2 cellular contexts compared by ENCODE assay signal in the genomic region with DNA sequence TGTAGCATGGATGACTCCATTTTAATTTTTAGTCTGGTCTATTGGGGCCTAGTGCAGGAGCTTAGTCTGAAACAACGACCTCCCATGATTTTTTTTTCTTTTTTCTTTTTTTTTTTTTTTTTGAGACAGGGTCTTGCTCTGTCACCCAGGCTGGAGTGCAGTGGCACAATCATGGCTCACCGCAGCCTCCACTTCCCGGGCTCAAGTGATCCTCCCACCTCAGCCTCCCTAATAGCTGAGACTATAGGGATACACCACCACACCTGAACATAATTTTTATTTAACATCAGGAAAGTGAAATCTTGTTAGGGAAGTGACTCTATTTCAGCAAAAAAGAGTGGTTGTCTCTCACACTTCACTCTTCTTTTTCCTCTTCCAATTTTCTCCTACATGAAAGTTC.
A peak's percentile ranks its signal among the peaks of the same experiment; 100 is the strongest.
TF ChIP-seq lines count a peak whose summit lies in the region.

No MANE protein-coding gene starts in this region.

TF ChIP-seq in HEK293, 187 proteins besides CTCF, POLR2A, EP300 and RAD21:
- peak; percentile 52 for TF ChIP-seq PRDM1 (tag by site-specific recombination; IDR thresholded peaks at IDR 0.05)

TF ChIP-seq in HepG2, 621 proteins besides CTCF, POLR2A, EP300 and RAD21:
- TF ChIP-seq RCOR2 (CRISPR knock-in tag; IDR thresholded peaks at IDR 0.05) (peak; percentile 54; the same call in 1 of the 2 replicates), YY1 (IDR thresholded peaks at IDR 0.05; ENCODE audit: insufficient read depth, insufficient replicate concordance, low read depth, low read length) (peak; percentile 21), ZMYM3 (CRISPR knock-in tag; IDR thresholded peaks at IDR 0.05) (peak; percentile 81), KDM1A (CRISPR knock-in tag; IDR thresholded peaks at IDR 0.05) (0 out of 2 replicates have a peak, but pooled peaks have one; percentile 47)
- TF ChIP-seq, protein P1, sequence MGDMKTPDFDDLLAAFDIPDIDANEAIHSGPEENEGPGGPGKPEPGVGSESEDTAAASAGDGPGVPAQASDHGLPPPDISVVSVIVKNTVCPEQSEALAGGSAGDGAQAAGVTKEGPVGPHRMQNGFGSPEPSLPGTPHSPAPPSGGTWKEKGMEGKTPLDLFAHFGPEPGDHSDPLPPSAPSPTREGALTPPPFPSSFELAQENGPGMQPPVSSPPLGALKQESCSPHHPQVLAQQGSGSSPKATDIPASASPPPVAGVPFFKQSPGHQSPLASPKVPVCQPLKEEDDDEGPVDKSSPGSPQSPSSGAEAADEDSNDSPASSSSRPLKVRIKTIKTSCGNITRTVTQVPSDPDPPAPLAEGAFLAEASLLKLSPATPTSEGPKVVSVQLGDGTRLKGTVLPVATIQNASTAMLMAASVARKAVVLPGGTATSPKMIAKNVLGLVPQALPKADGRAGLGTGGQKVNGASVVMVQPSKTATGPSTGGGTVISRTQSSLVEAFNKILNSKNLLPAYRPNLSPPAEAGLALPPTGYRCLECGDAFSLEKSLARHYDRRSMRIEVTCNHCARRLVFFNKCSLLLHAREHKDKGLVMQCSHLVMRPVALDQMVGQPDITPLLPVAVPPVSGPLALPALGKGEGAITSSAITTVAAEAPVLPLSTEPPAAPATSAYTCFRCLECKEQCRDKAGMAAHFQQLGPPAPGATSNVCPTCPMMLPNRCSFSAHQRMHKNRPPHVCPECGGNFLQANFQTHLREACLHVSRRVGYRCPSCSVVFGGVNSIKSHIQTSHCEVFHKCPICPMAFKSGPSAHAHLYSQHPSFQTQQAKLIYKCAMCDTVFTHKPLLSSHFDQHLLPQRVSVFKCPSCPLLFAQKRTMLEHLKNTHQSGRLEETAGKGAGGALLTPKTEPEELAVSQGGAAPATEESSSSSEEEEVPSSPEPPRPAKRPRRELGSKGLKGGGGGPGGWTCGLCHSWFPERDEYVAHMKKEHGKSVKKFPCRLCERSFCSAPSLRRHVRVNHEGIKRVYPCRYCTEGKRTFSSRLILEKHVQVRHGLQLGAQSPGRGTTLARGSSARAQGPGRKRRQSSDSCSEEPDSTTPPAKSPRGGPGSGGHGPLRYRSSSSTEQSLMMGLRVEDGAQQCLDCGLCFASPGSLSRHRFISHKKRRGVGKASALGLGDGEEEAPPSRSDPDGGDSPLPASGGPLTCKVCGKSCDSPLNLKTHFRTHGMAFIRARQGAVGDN (CRISPR knock-in tag; IDR thresholded peaks at IDR 0.05) = 0 out of 2 replicates have a peak, but pooled peaks have one; percentile 16
- TF ChIP-seq, protein P2, sequence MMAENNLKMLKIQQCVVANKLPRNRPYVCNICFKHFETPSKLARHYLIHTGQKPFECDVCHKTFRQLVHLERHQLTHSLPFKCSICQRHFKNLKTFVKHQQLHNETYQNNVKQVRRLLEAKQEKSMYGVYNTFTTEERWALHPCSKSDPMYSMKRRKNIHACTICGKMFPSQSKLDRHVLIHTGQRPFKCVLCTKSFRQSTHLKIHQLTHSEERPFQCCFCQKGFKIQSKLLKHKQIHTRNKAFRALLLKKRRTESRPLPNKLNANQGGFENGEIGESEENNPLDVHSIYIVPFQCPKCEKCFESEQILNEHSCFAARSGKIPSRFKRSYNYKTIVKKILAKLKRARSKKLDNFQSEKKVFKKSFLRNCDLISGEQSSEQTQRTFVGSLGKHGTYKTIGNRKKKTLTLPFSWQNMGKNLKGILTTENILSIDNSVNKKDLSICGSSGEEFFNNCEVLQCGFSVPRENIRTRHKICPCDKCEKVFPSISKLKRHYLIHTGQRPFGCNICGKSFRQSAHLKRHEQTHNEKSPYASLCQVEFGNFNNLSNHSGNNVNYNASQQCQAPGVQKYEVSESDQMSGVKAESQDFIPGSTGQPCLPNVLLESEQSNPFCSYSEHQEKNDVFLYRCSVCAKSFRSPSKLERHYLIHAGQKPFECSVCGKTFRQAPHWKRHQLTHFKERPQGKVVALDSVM (CRISPR knock-in tag; IDR thresholded peaks at IDR 0.05) = peak; percentile 96
